In genomic region chr10:29734640-29734979, GRCh38 we compare ENCODE assay signal across 8 cellular contexts.
DNase-seq lines count a peak whose midpoint lies in the region; ATAC-seq and TF ChIP-seq lines count a peak whose summit lies in the region.

No MANE protein-coding gene starts in this region.

- peaks cover 5 to 13% of the 10 kb centered on the region in 2 donors for H3K27me3 Mint-ChIP-seq in natural killer cell (ENCODE audit: low read depth in 2 of 2)

- peak overlapping the region; percentile 62 for H3K27ac ChIP-seq in effector memory CD4-positive, alpha-beta T cell (ENCODE audit: insufficient read depth, low read length, poor library complexity, severe bottlenecking)

- no peaks in the 10 kb centered on the region; the same call in 1 of the 2 replicates for H3K4me1 ChIP-seq in BE2C
- H3K4me1 ChIP-seq in effector memory CD4-positive, alpha-beta T cell (ENCODE audit: control insufficient read depth, insufficient read depth, low read length, poor library complexity, severe bottlenecking): peaks cover 10% of the 10 kb centered on the region

- intact Hi-C loops in natural killer cell (cut with micrococcal nuclease): loop anchor here (10.0 kb wide), 1 partner anchor 50 kb away; no protein-coding TSS in a partner anchor

- ATAC-seq in natural killer cell (no peak), GM21717 (IDR thresholded peaks at IDR 0.05; ENCODE audit: unreplicated experiment) (no peak), GM21619 (IDR thresholded peaks at IDR 0.05; ENCODE audit: unreplicated experiment) (no peak)

- H3K36me3 Mint-ChIP-seq in natural killer cell: no peaks in the 10 kb centered on the region

- H3K4me3 Mint-ChIP-seq in natural killer cell: peak overlapping the region; percentile 82

- H3K36me3 ChIP-seq in BE2C: no peaks in the 10 kb centered on the region; the same call in 1 of the 2 replicates
- no peaks in the 10 kb centered on the region for H3K36me3 ChIP-seq in MG63
- H3K36me3 ChIP-seq in effector memory CD4-positive, alpha-beta T cell (ENCODE audit: control insufficient read depth, insufficient read depth, low read length): no peaks in the 10 kb centered on the region

- TF ChIP-seq CTCF in BE2C (IDR thresholded peaks at IDR 0.05; ENCODE audit: low read depth, low read length) (no peak), natural killer cell (IDR thresholded peaks at IDR 0.05) (no peak)

- H3K27me3 ChIP-seq in BE2C: no peaks in the 10 kb centered on the region
- H3K27me3 ChIP-seq in MG63: no peaks in the 10 kb centered on the region
- H3K27me3 ChIP-seq in effector memory CD4-positive, alpha-beta T cell (replicated peaks; ENCODE audit: control insufficient read depth, insufficient read depth, low read length, poor library complexity, severe bottlenecking): no peaks in the 10 kb centered on the region

- peak overlapping the region; percentile 31 to 63 for H3K27ac Mint-ChIP-seq in natural killer cell

- no peaks in the 10 kb centered on the region for H3K9me3 ChIP-seq in BE2C
- H3K9me3 ChIP-seq in MG63: no peaks in the 10 kb centered on the region
- H3K9me3 ChIP-seq in effector memory CD4-positive, alpha-beta T cell (ENCODE audit: control insufficient read depth, low read length): no peaks in the 10 kb centered on the region

- peak overlapping the region; percentile 75 for H3K4me3 ChIP-seq in BE2C (ENCODE audit: low read depth, low read length)
- peak overlapping the region; percentile 73 for H3K4me3 ChIP-seq in MG63
- H3K4me3 ChIP-seq in effector memory CD4-positive, alpha-beta T cell (ENCODE audit: insufficient read depth, low read depth, low read length, poor library complexity, severe bottlenecking): peak overlapping the region; percentile 85

- peaks cover 11 to 45% of the 10 kb centered on the region in 2 donors for H3K4me1 Mint-ChIP-seq in natural killer cell

- peak; percentile 21 for DNase-seq in BE2C
- no peak for DNase-seq in MG63
- no peak for DNase-seq in effector memory CD4-positive, alpha-beta T cell
- no peak for DNase-seq in natural killer cell
- no peak for DNase-seq in activated effector memory CD4-positive, alpha-beta T cell treated with Interleukin-2 at 50 U/mL for 16 hours
- DNase-seq in epidermal melanocyte (ENCODE audit: insufficient read length, low spot score): no peak

- H3K9me3 Mint-ChIP-seq in natural killer cell: no peaks in the 10 kb centered on the region
